Comparison of ENCODE assay signal across 13 cellular contexts in the genomic region with DNA sequence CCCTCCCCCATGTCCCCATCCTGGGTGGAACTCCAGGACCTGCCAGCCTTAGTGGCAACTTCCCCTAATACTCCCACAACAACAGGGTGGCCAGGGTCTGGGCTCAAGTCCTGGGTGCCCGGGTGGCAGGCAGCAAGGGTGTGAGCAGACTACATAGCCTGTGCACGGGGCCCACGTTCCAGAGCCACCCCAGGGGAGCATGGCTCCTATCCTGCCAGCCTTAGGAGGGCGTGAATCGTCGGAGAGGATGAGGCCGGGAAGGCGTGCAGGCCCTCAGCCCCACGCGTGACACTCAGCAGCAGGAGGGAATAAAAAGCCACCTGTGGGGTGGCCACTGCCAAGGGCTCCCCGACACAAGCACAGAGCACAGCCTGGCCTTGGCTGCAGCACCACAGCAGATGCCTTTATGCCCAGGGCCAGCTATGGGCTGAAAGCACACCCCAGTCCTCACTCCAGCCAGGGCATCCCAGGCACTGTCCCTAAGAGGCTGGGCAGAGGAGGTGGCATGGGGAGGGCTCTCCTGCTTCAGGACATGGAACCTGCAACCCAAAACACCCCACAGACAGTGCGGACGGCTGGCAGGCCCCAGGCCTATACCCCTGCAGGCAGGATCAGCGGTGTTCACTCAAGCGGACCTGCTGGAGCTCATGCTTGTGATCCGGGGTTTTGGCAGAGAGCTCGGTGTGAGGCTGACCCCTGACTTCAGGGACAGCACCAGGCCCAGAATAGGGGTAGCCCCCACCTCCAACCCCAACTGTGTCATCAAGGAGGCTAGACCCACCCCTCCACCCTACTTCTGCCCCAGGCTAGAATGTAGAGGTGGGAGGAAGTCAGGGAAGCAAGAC. TPM values are rescaled to one million over a fixed set of nuclear protein-coding genes. Genes with fewer than 3 reads are reported as not detected.
DNase-seq lines count a peak whose midpoint lies in the region; ATAC-seq and TF ChIP-seq lines count a peak whose summit lies in the region.
"Had no signal": no experiment of that assay in that cellular context is flagged by ENCODE, and none has a peak within 500 bp of the region (broad histone marks: within the 10 kb centered on the region; RNA-seq: fewer than 3 reads in every experiment).

No MANE protein-coding gene starts in this region.

- H3F3A ChIP-seq in PC-3 (ENCODE audit: low read length, unreplicated experiment) = no peaks in the 10 kb centered on the region

- H3K9ac ChIP-seq in PC-3 (ENCODE audit: low read length) = no peak overlapping the region
- H3K9ac ChIP-seq in endodermal cell (ENCODE audit: extremely low read depth, low read length, poor library complexity, severe bottlenecking) = no peak overlapping the region
- peak overlapping the region; percentile 97 for H3K9ac ChIP-seq in mucosa of stomach (ENCODE audit: low read length)

- H3K79me2 ChIP-seq in PC-3 (ENCODE audit: low read length) = peaks cover 85% of the 10 kb centered on the region

- ATAC-seq in PC-3 (no peak), GM18907 (IDR thresholded peaks at IDR 0.05; ENCODE audit: unreplicated experiment) (no peak)

- H3K27ac ChIP-seq in PC-3 (ENCODE audit: low read length) = no peak overlapping the region
- H3K27ac ChIP-seq in endodermal cell (ENCODE audit: low read depth, low read length) = no peak overlapping the region
- H3K27ac ChIP-seq in tibial artery = peak overlapping the region; percentile 93 to 99

- H3K4me2 ChIP-seq in PC-3 (ENCODE audit: low read length) = peak overlapping the region; percentile 93

- H3K9me3 Mint-ChIP-seq in endodermal cell (no peaks in the 10 kb centered on the region), immature natural killer cell (no peaks in the 10 kb centered on the region)
- H3K9me3 Mint-ChIP-seq: dendritic cell treated with granulocyte-macrophage colony-stimulating factor and Interleukin-4, amounts not matched to agents 40 ng/mL and 50 ng/mL, for 4 days; stimulated activated naive CD8-positive, alpha-beta T cell treated with anti-CD3 and anti-CD28 coated beads, Interleukin-15, Interleukin-2, amounts not matched to agents 100 ng/mL and 50 ng/mL, for 24 hours had no signal

- H3K27me3 ChIP-seq in PC-3 (ENCODE audit: low read length) = no peaks in the 10 kb centered on the region
- no peaks in the 10 kb centered on the region for H3K27me3 ChIP-seq in endodermal cell (ENCODE audit: control insufficient read depth, insufficient read depth, low read length, poor library complexity, severe bottlenecking)
- H3K27me3 ChIP-seq in mucosa of stomach (ENCODE audit: control insufficient read depth, insufficient read depth, low read length) = no peaks in the 10 kb centered on the region
- no peaks in the 10 kb centered on the region for H3K27me3 ChIP-seq in tibial artery

- no peaks in the 10 kb centered on the region for H3K36me3 ChIP-seq in PC-3 (ENCODE audit: low read depth, low read length)
- H3K36me3 ChIP-seq in endodermal cell (ENCODE audit: control insufficient read depth, insufficient read depth, low read length) = no peaks in the 10 kb centered on the region
- no peaks in the 10 kb centered on the region for H3K36me3 ChIP-seq in mucosa of stomach (ENCODE audit: control insufficient read depth, insufficient read depth, low read length)
- no peaks in the 10 kb centered on the region for H3K36me3 ChIP-seq in tibial artery

- CTCF ChIA-PET in PC-3 (lab: Charles Lee) = no interaction called here

- H3K4me1 Mint-ChIP-seq in endodermal cell (peaks cover 29% of the 10 kb centered on the region), immature natural killer cell (peaks cover 0 to 4% of the 10 kb centered on the region in 2 donors)

- WGBS in endodermal cell (ENCODE audit: insufficient coverage in 1 of 2, insufficient read length in 1 of 2), 2 experiments = 91 to 94% methylated on average over 12 to 17 of the region's 17 CpGs

- H3K36me3 Mint-ChIP-seq in endodermal cell (ENCODE audit: low read depth) (no peaks in the 10 kb centered on the region), immature natural killer cell (no peaks in the 10 kb centered on the region)

- intact Hi-C loops in PC-3 (cut with micrococcal nuclease) (no loop called here), tibial artery (cut with DNase I; ENCODE audit: low total_unique reads) (no loop called here)

- no peak overlapping the region for H2AFZ ChIP-seq in PC-3 (ENCODE audit: low read length)

- H3K4me3 ChIP-seq in PC-3 (ENCODE audit: low read length) (no peak overlapping the region), endodermal cell (ENCODE audit: low read length) (no peak overlapping the region), mucosa of stomach (ENCODE audit: low read length) (peak overlapping the region; percentile 58), tibial artery (peak overlapping the region; percentile 66 to 95)

- H3K27ac Mint-ChIP-seq in endodermal cell (peak overlapping the region; percentile 75), immature natural killer cell (no peak overlapping the region)
- H3K27ac Mint-ChIP-seq: dendritic cell treated with granulocyte-macrophage colony-stimulating factor and Interleukin-4, amounts not matched to agents 40 ng/mL and 50 ng/mL, for 4 days; stimulated activated naive CD8-positive, alpha-beta T cell treated with anti-CD3 and anti-CD28 coated beads, Interleukin-15, Interleukin-2, amounts not matched to agents 100 ng/mL and 50 ng/mL, for 24 hours had no signal

- no peaks in the 10 kb centered on the region for H3K27me3 Mint-ChIP-seq in endodermal cell (ENCODE audit: insufficient read depth)
- H3K27me3 Mint-ChIP-seq in immature natural killer cell (ENCODE audit: low read depth in 3 of 3) = peaks cover 5 to 13% (median 8%) of the 10 kb centered on the region in 3 donors

- H3K4me3 Mint-ChIP-seq in endodermal cell (no peak overlapping the region), immature natural killer cell (no peak overlapping the region)
- H3K4me3 Mint-ChIP-seq: dendritic cell treated with granulocyte-macrophage colony-stimulating factor and Interleukin-4, amounts not matched to agents 40 ng/mL and 50 ng/mL, for 4 days; stimulated activated naive CD8-positive, alpha-beta T cell treated with anti-CD3 and anti-CD28 coated beads, Interleukin-15, Interleukin-2, amounts not matched to agents 100 ng/mL and 50 ng/mL, for 24 hours had no signal

- H3K9me3 ChIP-seq in PC-3 (ENCODE audit: low read length) (no peaks in the 10 kb centered on the region), endodermal cell (ENCODE audit: control insufficient read depth, low read length) (no peaks in the 10 kb centered on the region), mucosa of stomach (ENCODE audit: control insufficient read depth, low read length) (no peaks in the 10 kb centered on the region), tibial artery (no peaks in the 10 kb centered on the region)

- TF ChIP-seq CTCF in PC-3 (conservative IDR thresholded peaks at IDR 0.05; ENCODE audit: low read depth, low read length) (no peak), endodermal cell (conservative IDR thresholded peaks at IDR 0.05) (no peak), tibial artery (IDR thresholded peaks at IDR 0.05) (no peak)

- peaks cover 66% of the 10 kb centered on the region for H3K4me1 ChIP-seq in PC-3 (ENCODE audit: insufficient read depth, low read length)
- H3K4me1 ChIP-seq in endodermal cell (ENCODE audit: control insufficient read depth, insufficient read depth, low read length) = peaks cover 25% of the 10 kb centered on the region
- H3K4me1 ChIP-seq in mucosa of stomach (ENCODE audit: control insufficient read depth, insufficient read depth, low read length) = peaks cover 80% of the 10 kb centered on the region
- H3K4me1 ChIP-seq in tibial artery = peaks cover 6 to 90% (median 85%) of the 10 kb centered on the region in 4 donors

- DNase-seq in PC-3 (no peak), endodermal cell (no peak), tibial artery (no peak), T-helper 2 cell (no peak), immature natural killer cell (no peak)
- no peak for DNase-seq in activated CD4-positive, alpha-beta T cell treated with anti-CD3 and anti-CD28 coated beads, Interleukin-2, amount 50 U/mL, for 48 hours
- DNase-seq: activated T-cell treated with anti-CD3 and anti-CD28 coated beads for 4 hours, GF-D8, KBM-7 had no signal

- no TSS peak for BruUV-seq in PC-3 (replicated peaks; lab: Mats Ljungman, UMichigan)

- no peaks in the 10 kb centered on the region for H3K9me2 ChIP-seq in PC-3 (replicated peaks; ENCODE audit: low read length)

- H4K20me1 ChIP-seq in PC-3 (ENCODE audit: low read length) = peaks cover 19% of the 10 kb centered on the region

- POLR2A ChIA-PET in PC-3 (lab: Charles Lee; ENCODE audit: unreplicated experiment) = no interaction called here

RNA-seq across cellular contexts. Expression of a gene that starts 2.7 kb away (rescaled TPM):
- total RNA-seq in PC-3 (2014; rRNA removed) = 49.3 and 68.0 TPM in 2 replicates
- total RNA-seq in endodermal cell = 10 to 100 TPM; 56.2 to 74.3 TPM
- polyA plus RNA-seq in endodermal cell (2013, experiment 1 of 2) = 38.6 TPM
- polyA plus RNA-seq in endodermal cell (2013, experiment 2 of 2) = 33.2 TPM
- polyA plus RNA-seq in immature natural killer cell = not detected

RNA-seq across cellular contexts. Expression of a gene that starts 30.0 kb away (rescaled TPM):
- not detected in 2 replicates for total RNA-seq in PC-3 (2014; rRNA removed)
- total RNA-seq in endodermal cell = not detected
- polyA plus RNA-seq in endodermal cell (2013, experiment 1 of 2) = not detected
- not detected for polyA plus RNA-seq in endodermal cell (2013, experiment 2 of 2)
- not detected for polyA plus RNA-seq in immature natural killer cell

RNA-seq across cellular contexts. Expression of a gene that starts 41.8 kb away (rescaled TPM):
- total RNA-seq in PC-3 (2014; rRNA removed) (not detected in 2 replicates), endodermal cell (not detected)
- not detected for polyA plus RNA-seq in endodermal cell (2013, experiment 1 of 2)
- polyA plus RNA-seq in endodermal cell (2013, experiment 2 of 2) = not detected
- not detected for polyA plus RNA-seq in immature natural killer cell

Comparison
In these comparisons a context has a peak if more than half of its experiments do, and no peak if none do; other contexts are left out.
1. H3K27ac ChIP-seq: peak in tibial artery (2 of 2); none in PC-3 (single experiment) and endodermal cell (single experiment).
2. H3K4me3 ChIP-seq: peak in mucosa of stomach (single experiment) and tibial artery (2 of 2); none in PC-3 (single experiment) and endodermal cell (single experiment).